29 cellular contexts compared by ENCODE assay signal in the genomic region with DNA sequence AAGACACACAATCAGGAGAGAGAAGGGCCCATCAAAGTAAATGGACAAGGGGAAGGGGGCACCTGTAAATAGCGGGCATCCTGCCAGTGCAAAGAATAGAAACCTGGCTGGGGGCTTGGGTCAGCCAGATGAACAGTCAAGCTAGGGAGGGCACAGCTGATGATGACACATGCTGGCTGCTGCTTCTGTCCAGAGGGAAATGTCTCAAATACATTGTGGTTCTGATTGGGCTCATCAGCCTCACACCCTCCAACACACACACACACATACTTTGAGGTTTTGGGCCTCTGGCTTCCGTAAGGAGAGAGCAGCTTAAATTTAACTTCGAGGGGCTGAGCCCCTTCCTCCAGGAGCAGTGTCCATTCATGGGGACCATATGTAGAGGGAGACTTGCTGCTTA. TPM values are rescaled to one million over a fixed set of nuclear protein-coding genes. Genes with fewer than 3 reads are reported as not detected.
"Had no signal": no experiment of that assay in that cellular context is flagged by ENCODE, and none has a peak within 500 bp of the region (broad histone marks: within the 10 kb centered on the region; RNA-seq: fewer than 3 reads in every experiment).

No MANE protein-coding gene starts in this region.

- H3K27me3 ChIP-seq: brain microvascular endothelial cell, cardiac muscle cell, MG63 had no signal

- H3K9me3 ChIP-seq: MG63 had no signal

- H3K4me3 ChIP-seq: cardiac muscle cell, MG63, SK-N-MC had no signal

- DNase-seq: activated CD4-positive, alpha-beta memory T cell treated with anti-CD3 and anti-CD28 coated beads for 36 hours; activated CD4-positive, alpha-beta T cell treated with anti-CD3 and anti-CD28 coated beads, Interleukin-2, amount 10 ng/mL, durations not matched to agents 7 days and 5 days; activated CD4-positive, CD25-positive, alpha-beta regulatory T cell; activated effector memory CD4-positive, alpha-beta T cell treated with anti-CD3 and anti-CD28 coated beads, Interleukin-2, amount 50 U/mL, for 16 hours; activated naive CD4-positive, alpha-beta T cell treated with Interleukin-2 at 50 U/mL for 16 hours; activated T-cell treated with anti-CD3 and anti-CD28 coated beads, Interleukin-2, amount 50 U/mL, for 4 hours; amygdala; brain microvascular endothelial cell; KG1; MG63; MV-4-11; NCI-H1417 treated with DMSO at 0.1 percent for 48 hours; NCI-H1694 treated with DMSO at 0.1 percent for 48 hours; NCI-H2081; NCI-H2227 treated with DMSO at 0.1 percent for 48 hours; NCI-H446 treated with DMSO at 0.1 percent for 48 hours; NCI-H524 treated with DMSO at 0.1 percent for 48 hours; NCI-H748 treated with DMSO at 0.1 percent for 48 hours; RPMI8226; T-cell; T-helper 2 cell; T1000 had no signal

- FAIRE-seq: TTC549 had no signal

- H3K36me3 ChIP-seq: brain microvascular endothelial cell, cardiac muscle cell, MG63 had no signal

- ATAC-seq: activated T-cell treated with anti-CD3 and anti-CD28 coated beads, Interleukin-2, amount 50 U/mL, for 4 hours; Right ventricle myocardium inferior; T-cell had no signal

- H3K27ac ChIP-seq: brain microvascular endothelial cell, cardiac muscle cell, SK-N-MC, VCaP had no signal

RNA-seq across cellular contexts. Expression of a gene that starts 27.6 kb away (rescaled TPM):
- total RNA-seq: activated CD4-positive, alpha-beta memory T cell treated with anti-CD3 and anti-CD28 coated beads for 36 hours; activated CD4-positive, alpha-beta T cell treated with anti-CD3 and anti-CD28 coated beads, Interleukin-2, amount 10 ng/mL, durations not matched to agents 7 days and 5 days; activated T-cell treated with anti-CD3 and anti-CD28 coated beads, Interleukin-2, amount 50 U/mL, for 4 hours; cardiac muscle cell; LHCN-M2; OCI-LY7; Right ventricle myocardium inferior; T-cell had no signal
- polyA plus RNA-seq: cardiac muscle cell had no signal
